In genomic region chr16:84018710-84019109, GRCh38 we compare ENCODE assay signal across 42 cellular contexts. TPM values are rescaled to one million over a fixed set of nuclear protein-coding genes. Genes with fewer than 3 reads are reported as not detected.
"Had no signal": no experiment of that assay in that cellular context is flagged by ENCODE, and none has a peak within 500 bp of the region (broad histone marks: within the 10 kb centered on the region; RNA-seq: fewer than 3 reads in every experiment).

No MANE protein-coding gene starts in this region.

- H3K36me3 ChIP-seq: adrenal gland, ascending aorta, brain microvascular endothelial cell, breast epithelium, cardiac muscle cell had no signal

- H3K4me3 Mint-ChIP-seq: activated naive CD4-positive, alpha-beta T cell treated with anti-CD3 and anti-CD28 coated beads for 36 hours; activated naive CD4-positive, alpha-beta T cell treated with anti-CD3 and anti-CD28 coated beads, Interleukin-2, amount 10 ng/mL, durations not matched to agents 7 days and 5 days; activated naive CD4-positive, alpha-beta T cell treated with anti-CD3 and anti-CD28 coated beads, Interleukin-2, amount 50 U/mL, for 24 hours; activated naive CD8-positive, alpha-beta T cell; activated naive CD8-positive, alpha-beta T cell treated with anti-CD3 and anti-CD28 coated beads for 36 hours; activated naive CD8-positive, alpha-beta T cell treated with anti-CD3 and anti-CD28 coated beads, Interleukin-2, amount 10 ng/mL, durations not matched to agents 7 days and 5 days; activated naive CD8-positive, alpha-beta T cell treated with anti-CD3 and anti-CD28 coated beads, Interleukin-2, amount 50 U/mL, for 24 hours; activated T-cell treated with anti-CD3 and anti-CD28 coated beads, Interleukin-2, amount 50 U/mL, for 24 hours; activated T-cell treated with anti-CD3 and anti-CD28 coated beads, Interleukin-2, amount 50 U/mL, for 4 hours; activated T-cell treated with anti-CD3 and anti-CD28 coated beads, Interleukin-2, amount 50 U/mL, for 72 hours; activated T-helper 1 cell treated with anti-CD3 and anti-CD28 coated beads, Interleukin-12 subunit alpha, Interleukin-12 subunit beta, Interleukin-2, Interleukin-4 antibody, amounts not matched to agents 30 ng/mL and 10 ng/mL and 1 ng/mL, durations not matched to agents 14 hours and 24 hours and 36 hours; activated T-helper 17 cell treated with anti-CD3 and anti-CD28 coated beads, Interleukin-2, amount 50 U/mL, for 72 hours; brain; central memory CD8-positive, alpha-beta T cell had no signal

- FAIRE-seq: astrocyte, bronchial epithelial cell had no signal

- H3K27ac ChIP-seq: adrenal gland, ascending aorta, body of pancreas, brain microvascular endothelial cell, breast epithelium, cardiac muscle cell had no signal

- DNase-seq: activated effector memory CD4-positive, alpha-beta T cell treated with anti-CD3 and anti-CD28 coated beads, Interleukin-2, amount 50 U/mL, for 16 hours; activated effector memory CD4-positive, alpha-beta T cell treated with Interleukin-2 at 50 U/mL for 16 hours; activated gamma-delta T cell; activated gamma-delta T cell treated with Interleukin-2 at 50 U/mL for 16 hours; activated naive CD4-positive, alpha-beta T cell; activated naive CD4-positive, alpha-beta T cell treated with anti-CD3 and anti-CD28 coated beads for 36 hours; activated naive CD4-positive, alpha-beta T cell treated with anti-CD3 and anti-CD28 coated beads, Interleukin-2, amount 10 ng/mL, durations not matched to agents 7 days and 5 days; activated naive CD4-positive, alpha-beta T cell treated with anti-CD3 and anti-CD28 coated beads, Interleukin-2, amount 50 U/mL, for 16 hours; activated naive CD4-positive, alpha-beta T cell treated with Interleukin-2 at 50 U/mL for 16 hours; activated naive CD8-positive, alpha-beta T cell treated with anti-CD3 and anti-CD28 coated beads for 36 hours; activated naive CD8-positive, alpha-beta T cell treated with anti-CD3 and anti-CD28 coated beads, Interleukin-2, amount 10 ng/mL, durations not matched to agents 7 days and 5 days; activated naive CD8-positive, alpha-beta T cell treated with anti-CD3 and anti-CD28 coated beads, Interleukin-2, amount 50 U/mL, for 24 hours; activated T-cell treated with anti-CD3 and anti-CD28 coated beads, Interleukin-2, amount 50 U/mL, for 1 hour; activated T-cell treated with anti-CD3 and anti-CD28 coated beads, Interleukin-2, amount 50 U/mL, for 24 hours; activated T-cell treated with anti-CD3 and anti-CD28 coated beads, Interleukin-2, amount 50 U/mL, for 4 hours; activated T-cell treated with anti-CD3 and anti-CD28 coated beads, Interleukin-2, amount 50 U/mL, for 48 hours; activated T-cell treated with anti-CD3 and anti-CD28 coated beads, Interleukin-2, amount 50 U/mL, for 72 hours; adrenal gland; amniotic stem cell; amygdala; anterior cingulate cortex; aorta; body of pancreas; brain microvascular endothelial cell; caudate nucleus; central memory CD4-positive, alpha-beta T cell; cerebellar nuclear complex had no signal

- H3K4me3 ChIP-seq: adrenal gland, ascending aorta, body of pancreas, breast epithelium, cardiac muscle cell had no signal

- H3K27ac Mint-ChIP-seq: activated naive CD4-positive, alpha-beta T cell treated with anti-CD3 and anti-CD28 coated beads for 36 hours; activated naive CD4-positive, alpha-beta T cell treated with anti-CD3 and anti-CD28 coated beads, Interleukin-2, amount 10 ng/mL, durations not matched to agents 7 days and 5 days; activated naive CD4-positive, alpha-beta T cell treated with anti-CD3 and anti-CD28 coated beads, Interleukin-2, amount 50 U/mL, for 24 hours; activated naive CD4-positive, alpha-beta T cell treated with anti-CD3 and anti-CD28 coated beads, Interleukin-2, amount 50 U/mL, for 72 hours; activated naive CD8-positive, alpha-beta T cell; activated naive CD8-positive, alpha-beta T cell treated with anti-CD3 and anti-CD28 coated beads for 36 hours; activated naive CD8-positive, alpha-beta T cell treated with anti-CD3 and anti-CD28 coated beads, Interleukin-2, amount 10 ng/mL, durations not matched to agents 7 days and 5 days; activated naive CD8-positive, alpha-beta T cell treated with anti-CD3 and anti-CD28 coated beads, Interleukin-2, amount 50 U/mL, for 24 hours; activated T-cell treated with anti-CD3 and anti-CD28 coated beads, Interleukin-2, amount 50 U/mL, for 24 hours; activated T-cell treated with anti-CD3 and anti-CD28 coated beads, Interleukin-2, amount 50 U/mL, for 72 hours; activated T-helper 1 cell treated with anti-CD3 and anti-CD28 coated beads, Interleukin-12 subunit alpha, Interleukin-12 subunit beta, Interleukin-2, Interleukin-4 antibody, amounts not matched to agents 30 ng/mL and 10 ng/mL and 1 ng/mL, durations not matched to agents 14 hours and 24 hours and 36 hours; activated T-helper 17 cell treated with anti-CD3 and anti-CD28 coated beads, Interleukin-2, amount 50 U/mL, for 72 hours; activated T-helper 2 cell treated with anti-CD3 and anti-CD28 coated beads, Interferon-gamma antibody, Interleukin-2, Interleukin-4, amounts not matched to agents 10 μg/mL and 5 μg/mL and 100 μg/mL, durations not matched to agents 14 hours and 24 hours and 36 hours had no signal

- H3K4me1 ChIP-seq: adrenal gland, ascending aorta, body of pancreas, breast epithelium had no signal

- ATAC-seq: activated naive CD4-positive, alpha-beta T cell treated with anti-CD3 and anti-CD28 coated beads, Interleukin-2, amount 50 U/mL, for 72 hours; activated naive CD8-positive, alpha-beta T cell treated with anti-CD3 and anti-CD28 coated beads, Interleukin-2, amount 50 U/mL, for 24 hours; activated T-cell treated with anti-CD3 and anti-CD28 coated beads, Interleukin-2, amount 50 U/mL, for 4 hours; activated T-cell treated with anti-CD3 and anti-CD28 coated beads, Interleukin-2, amount 50 U/mL, for 72 hours; activated T-helper 17 cell treated with anti-CD3 and anti-CD28 coated beads, Interleukin-2, amount 50 U/mL, for 72 hours; body of pancreas had no signal

- H3K9me3 ChIP-seq: adrenal gland had no signal

- H3K27me3 Mint-ChIP-seq: activated naive CD4-positive, alpha-beta T cell treated with anti-CD3 and anti-CD28 coated beads, Interleukin-2, amount 50 U/mL, for 24 hours had no signal

- H3K36me3 Mint-ChIP-seq: activated naive CD4-positive, alpha-beta T cell treated with anti-CD3 and anti-CD28 coated beads, Interleukin-2, amount 10 ng/mL, durations not matched to agents 7 days and 5 days; activated naive CD4-positive, alpha-beta T cell treated with anti-CD3 and anti-CD28 coated beads, Interleukin-2, amount 50 U/mL, for 24 hours; activated naive CD8-positive, alpha-beta T cell treated with anti-CD3 and anti-CD28 coated beads for 36 hours; activated naive CD8-positive, alpha-beta T cell treated with anti-CD3 and anti-CD28 coated beads, Interleukin-2, amount 10 ng/mL, durations not matched to agents 7 days and 5 days had no signal

- H3K27me3 ChIP-seq: adrenal gland, ascending aorta, body of pancreas, brain microvascular endothelial cell, breast epithelium, cardiac muscle cell had no signal

- H3K4me1 Mint-ChIP-seq: activated T-helper 17 cell treated with anti-CD3 and anti-CD28 coated beads, Interleukin-2, amount 50 U/mL, for 72 hours had no signal

RNA-seq across cellular contexts. Expression of gene SLC38A8, which starts 23.9 kb away (rescaled TPM):
- total RNA-seq: activated naive CD4-positive, alpha-beta T cell treated with anti-CD3 and anti-CD28 coated beads for 36 hours; activated naive CD4-positive, alpha-beta T cell treated with anti-CD3 and anti-CD28 coated beads, Interleukin-2, amount 50 U/mL, for 72 hours; activated naive CD8-positive, alpha-beta T cell treated with anti-CD3 and anti-CD28 coated beads for 36 hours; activated naive CD8-positive, alpha-beta T cell treated with anti-CD3 and anti-CD28 coated beads, Interleukin-2, amount 10 ng/mL, durations not matched to agents 7 days and 5 days; activated T-cell treated with anti-CD3 and anti-CD28 coated beads, Interleukin-2, amount 50 U/mL, for 4 hours; activated T-cell treated with anti-CD3 and anti-CD28 coated beads, Interleukin-2, amount 50 U/mL, for 72 hours; activated T-helper 1 cell treated with anti-CD3 and anti-CD28 coated beads, Interleukin-12 subunit alpha, Interleukin-12 subunit beta, Interleukin-2, Interleukin-4 antibody, amounts not matched to agents 30 ng/mL and 10 ng/mL and 1 ng/mL, durations not matched to agents 14 hours and 24 hours and 36 hours; activated T-helper 17 cell treated with anti-CD3 and anti-CD28 coated beads, Interleukin-2, amount 50 U/mL, for 72 hours; activated T-helper 2 cell treated with anti-CD3 and anti-CD28 coated beads, Interferon-gamma antibody, Interleukin-2, Interleukin-4, amounts not matched to agents 10 μg/mL and 5 μg/mL and 100 μg/mL, durations not matched to agents 14 hours and 24 hours and 36 hours; aorta; ascending aorta; astrocyte; body of pancreas; breast epithelium; bronchial epithelial cell; cardiac muscle cell; cardiac septum; chondrocyte had no signal
- polyA plus RNA-seq: aorta, cardiac muscle cell had no signal

RNA-seq across cellular contexts. Expression of gene NECAB2, which starts 50.7 kb away (rescaled TPM):
- total RNA-seq: activated naive CD4-positive, alpha-beta T cell treated with anti-CD3 and anti-CD28 coated beads for 36 hours; activated naive CD4-positive, alpha-beta T cell treated with anti-CD3 and anti-CD28 coated beads, Interleukin-2, amount 50 U/mL, for 72 hours; activated naive CD8-positive, alpha-beta T cell treated with anti-CD3 and anti-CD28 coated beads for 36 hours; activated naive CD8-positive, alpha-beta T cell treated with anti-CD3 and anti-CD28 coated beads, Interleukin-2, amount 10 ng/mL, durations not matched to agents 7 days and 5 days; activated T-cell treated with anti-CD3 and anti-CD28 coated beads, Interleukin-2, amount 50 U/mL, for 4 hours; activated T-helper 1 cell treated with anti-CD3 and anti-CD28 coated beads, Interleukin-12 subunit alpha, Interleukin-12 subunit beta, Interleukin-2, Interleukin-4 antibody, amounts not matched to agents 30 ng/mL and 10 ng/mL and 1 ng/mL, durations not matched to agents 14 hours and 24 hours and 36 hours; activated T-helper 17 cell treated with anti-CD3 and anti-CD28 coated beads, Interleukin-2, amount 50 U/mL, for 72 hours; activated T-helper 2 cell treated with anti-CD3 and anti-CD28 coated beads, Interferon-gamma antibody, Interleukin-2, Interleukin-4, amounts not matched to agents 10 μg/mL and 5 μg/mL and 100 μg/mL, durations not matched to agents 14 hours and 24 hours and 36 hours; ascending aorta; bronchial epithelial cell had no signal
- polyA plus RNA-seq: aorta had no signal
